9 cellular contexts compared by ENCODE assay signal in genomic region chr7:101507791-101508252, GRCh38.
A peak's percentile ranks its signal among the peaks of the same experiment; 100 is the strongest.
DNase-seq lines count a peak whose midpoint lies in the region; ATAC-seq and TF ChIP-seq lines count a peak whose summit lies in the region.
"Had no signal": no experiment of that assay in that cellular context is flagged by ENCODE, and none has a peak within 500 bp of the region (broad histone marks: within the 10 kb centered on the region; RNA-seq: fewer than 3 reads in every experiment).

No MANE protein-coding gene starts in this region.

- peak overlapping the region; percentile 9 for H3K27ac Mint-ChIP-seq in activated naive CD4-positive, alpha-beta T cell treated with anti-CD3 and anti-CD28 coated beads, Interleukin-2, amount 10 ng/mL, durations not matched to agents 7 days and 5 days
- H3K27ac Mint-ChIP-seq in immature natural killer cell: no peak overlapping the region

- peaks cover 22% of the 10 kb centered on the region for H3K4me1 Mint-ChIP-seq in activated naive CD4-positive, alpha-beta T cell treated with anti-CD3 and anti-CD28 coated beads, Interleukin-2, amount 10 ng/mL, durations not matched to agents 7 days and 5 days
- H3K4me1 Mint-ChIP-seq in immature natural killer cell: peaks cover 0 to 6% of the 10 kb centered on the region in 2 donors

- H3K4me3 ChIP-seq in HFF-Myc (replicated peaks; ENCODE audit: low read depth, low read length): no peak overlapping the region
- H3K4me3 ChIP-seq: skin epidermis had no signal

- CTCF ChIA-PET in activated naive CD4-positive, alpha-beta T cell treated with anti-CD3 and anti-CD28 coated beads, Interleukin-2, amount 10 ng/mL, durations not matched to agents 7 days and 5 days (lab: Charles Lee): interaction anchor here (0.5 to 4.1 kb wide), 13 partner anchors 10 to 225 kb away, joined by 3 to 40 read pairs (median 3); partner anchors contain the start of gene COL26A1

- peak; percentile 10 for DNase-seq in COLO668 (lab: John Stamatoyannopoulos, UW; ENCODE audit: unreplicated experiment)
- DNase-seq in HFF-Myc (ENCODE audit: extremely low read depth, low read depth): no peak
- DNase-seq in NOMO-1 (lab: John Stamatoyannopoulos, UW; ENCODE audit: unreplicated experiment in 2 of 2): peak; percentile 38 to 56
- peak; percentile 66 for DNase-seq in activated naive CD4-positive, alpha-beta T cell treated with anti-CD3 and anti-CD28 coated beads, Interleukin-2, amount 10 ng/mL, durations not matched to agents 7 days and 5 days
- DNase-seq in immature natural killer cell: peak in 2 of 3 donors; percentile 3 to 6
- peak; percentile 50 for DNase-seq in stimulated activated CD8-positive, alpha-beta memory T cell treated with anti-CD3 and anti-CD28 coated beads, Interleukin-4, amount 100 ng/mL, for 48 hours

- no peaks in the 10 kb centered on the region for H3K9me3 Mint-ChIP-seq in activated naive CD4-positive, alpha-beta T cell treated with anti-CD3 and anti-CD28 coated beads, Interleukin-2, amount 10 ng/mL, durations not matched to agents 7 days and 5 days
- H3K9me3 Mint-ChIP-seq in immature natural killer cell: no peaks in the 10 kb centered on the region

- peak overlapping the region; percentile 50 for H3K4me3 Mint-ChIP-seq in activated naive CD4-positive, alpha-beta T cell treated with anti-CD3 and anti-CD28 coated beads, Interleukin-2, amount 10 ng/mL, durations not matched to agents 7 days and 5 days
- H3K4me3 Mint-ChIP-seq in immature natural killer cell: no peak overlapping the region

- peak; percentile 87 for TF ChIP-seq CTCF in HFF-Myc (IDR thresholded peaks at IDR 0.05; ENCODE audit: low read depth, low read length, missing control alignments)

- H3K27me3 Mint-ChIP-seq in activated naive CD4-positive, alpha-beta T cell treated with anti-CD3 and anti-CD28 coated beads, Interleukin-2, amount 10 ng/mL, durations not matched to agents 7 days and 5 days: peaks cover 42% of the 10 kb centered on the region
- H3K27me3 Mint-ChIP-seq in immature natural killer cell (ENCODE audit: low read depth in 3 of 3): peaks cover 2 to 8% (median 4%) of the 10 kb centered on the region in 3 donors

- ATAC-seq in HG03039 (IDR thresholded peaks at IDR 0.05; ENCODE audit: unreplicated experiment) (no peak), GM21786 (IDR thresholded peaks at IDR 0.05; ENCODE audit: unreplicated experiment) (no peak)

- H3K36me3 Mint-ChIP-seq in activated naive CD4-positive, alpha-beta T cell treated with anti-CD3 and anti-CD28 coated beads, Interleukin-2, amount 10 ng/mL, durations not matched to agents 7 days and 5 days: no peaks in the 10 kb centered on the region
- H3K36me3 Mint-ChIP-seq in immature natural killer cell: no peaks in the 10 kb centered on the region
